Comparison of ENCODE assay signal across 8 cellular contexts in genomic region chr3:49021213-49021812, GRCh38. TPM values are rescaled to one million over a fixed set of nuclear protein-coding genes. Genes with fewer than 3 reads are reported as not detected.
DNase-seq lines count a peak whose midpoint lies in the region; ATAC-seq and TF ChIP-seq lines count a peak whose summit lies in the region.

No MANE protein-coding gene starts in this region.

- H3K9me3 ChIP-seq in OCI-LY3 (ENCODE audit: insufficient read depth, low read length): no peaks in the 10 kb centered on the region
- no peaks in the 10 kb centered on the region for H3K9me3 ChIP-seq in mononuclear cell (ENCODE audit: low read depth, low read length)

- DNase-seq in DMS 273 treated with DMSO at 0.1 percent for 48 hours (lab: John Stamatoyannopoulos, UW) (peak; percentile 83), HuH-7.5 (ENCODE audit: low spot score) (peak; percentile 95), activated T-cell treated with anti-CD3 and anti-CD28 coated beads for 24 hours (ENCODE audit: low read depth) (peak; percentile 98), epidermal melanocyte (ENCODE audit: insufficient read length, low spot score) (peak; percentile 94)
- DNase-seq in stimulated activated CD8-positive, alpha-beta memory T cell treated with anti-CD3 and anti-CD28 coated beads, Interleukin-2, amount 100 ng/mL, for 48 hours (ENCODE audit: low read depth in 2 of 2): peak; percentile 99

- H3K79me2 ChIP-seq in OCI-LY3 (ENCODE audit: low read length): peaks cover 66% of the 10 kb centered on the region

- H3K36me3 ChIP-seq in OCI-LY3 (replicated peaks; ENCODE audit: low read depth, low read length): peaks cover 41% of the 10 kb centered on the region

- no peaks in the 10 kb centered on the region for H3K27me3 ChIP-seq in OCI-LY3 (ENCODE audit: low read depth, low read length)
- H3K27me3 ChIP-seq in mononuclear cell (ENCODE audit: insufficient read depth, low read length): no peaks in the 10 kb centered on the region

- H3K4me2 ChIP-seq in OCI-LY3 (ENCODE audit: low read length): peak overlapping the region; percentile 79

- peak overlapping the region; percentile 88 for H3K27ac ChIP-seq in OCI-LY3 (ENCODE audit: low read length)

- H4K20me1 ChIP-seq in OCI-LY3 (ENCODE audit: insufficient read depth, low read length): peaks cover 4% of the 10 kb centered on the region; the same call in 1 of the 2 replicates

- peak overlapping the region; percentile 56; the same call in 1 of the 2 replicates for H2AFZ ChIP-seq in OCI-LY3 (ENCODE audit: low read depth, low read length)

- peak; percentile 52 for ATAC-seq in GM21528 (IDR thresholded peaks at IDR 0.05; ENCODE audit: low FRiP score, unreplicated experiment)

- H3K4me3 ChIP-seq in OCI-LY3 (ENCODE audit: low read length) (peak overlapping the region; percentile 88), mononuclear cell (ENCODE audit: low read length) (peak overlapping the region; percentile 96)

- peaks cover 23% of the 10 kb centered on the region for H3K4me1 ChIP-seq in OCI-LY3 (ENCODE audit: low read length)
- peaks cover 55% of the 10 kb centered on the region for H3K4me1 ChIP-seq in mononuclear cell (ENCODE audit: insufficient read depth, low read length)

- no peak for TF ChIP-seq CTCF in OCI-LY3 (IDR thresholded peaks at IDR 0.05; ENCODE audit: low read depth, low read length)

- H3K9ac ChIP-seq in OCI-LY3 (ENCODE audit: low read length): peak overlapping the region; percentile 98

RNA-seq across cellular contexts. Expression of gene NDUFAF3, which starts 0.6 kb away (rescaled TPM):
- total RNA-seq in mononuclear cell: 27.9 TPM

RNA-seq across cellular contexts. Expression of gene DALRD3, which starts 2.9 kb away (rescaled TPM):
- 16.3 TPM for total RNA-seq in mononuclear cell

RNA-seq across cellular contexts. Expression of gene IMPDH2, which starts 7.9 kb away (rescaled TPM):
- 81.5 TPM for total RNA-seq in mononuclear cell

RNA-seq across cellular contexts. Expression of gene WDR6, which starts 14.1 kb away (rescaled TPM):
- total RNA-seq in mononuclear cell: 31.9 TPM

RNA-seq across cellular contexts. Expression of gene P4HTM, which starts 31.3 kb away (rescaled TPM):
- total RNA-seq in mononuclear cell: 18.6 TPM

Comparison
In these comparisons a context has a peak if more than half of its experiments do, and no peak if none do; other contexts are left out.
1. Peak in every context shown above with its lines: DNase-seq, ATAC-seq, H3K4me3 ChIP-seq and H3K27ac ChIP-seq.